Comparison of ENCODE assay signal across 8 cellular contexts in the genomic region with DNA sequence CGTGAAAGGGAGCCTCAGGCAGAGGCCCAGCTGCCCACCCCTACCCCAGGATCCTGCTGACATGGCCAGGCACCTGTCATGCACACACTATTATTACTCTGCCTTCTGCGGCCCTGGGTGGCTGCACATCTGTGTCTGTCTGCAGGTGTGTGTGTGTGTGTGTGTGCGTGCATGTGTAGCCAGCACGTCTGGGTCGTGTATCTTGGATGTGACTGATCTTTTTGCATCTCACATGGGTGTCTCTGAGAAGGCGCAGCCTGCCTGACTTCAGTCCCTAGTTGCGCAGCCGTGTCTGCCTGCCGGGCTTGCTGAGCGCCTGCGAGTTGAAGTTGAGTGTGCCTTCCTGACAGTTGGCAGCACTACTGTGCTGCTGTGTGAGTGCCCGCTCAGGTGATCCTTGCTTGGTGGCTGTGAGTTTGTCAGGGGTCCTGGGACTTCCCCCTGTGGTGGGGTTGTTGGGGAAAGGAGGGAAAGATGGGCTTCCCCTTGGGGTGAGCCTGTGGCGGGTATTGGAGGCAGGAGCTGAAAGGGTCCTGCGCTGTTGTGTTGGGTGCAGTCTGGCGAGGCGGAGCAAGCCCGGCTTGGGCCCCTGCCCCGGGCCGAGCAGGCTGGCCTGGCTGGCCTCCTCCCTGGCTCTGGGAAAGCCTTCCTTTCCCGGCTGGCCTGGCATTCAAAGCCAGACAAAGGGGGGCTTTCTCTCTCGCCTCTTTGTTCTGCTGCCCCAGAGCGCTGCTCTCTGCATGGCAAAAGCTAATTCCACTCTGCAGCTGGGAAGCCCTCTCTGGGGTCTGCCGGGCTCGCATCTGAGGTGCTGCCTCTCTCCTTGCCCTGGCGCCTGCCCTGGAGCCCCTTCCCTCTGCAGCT. TPM values are rescaled to one million over a fixed set of nuclear protein-coding genes. Genes with fewer than 3 reads are reported as not detected.
DNase-seq lines count a peak whose midpoint lies in the region; ATAC-seq and TF ChIP-seq lines count a peak whose summit lies in the region.

No MANE protein-coding gene starts in this region.

- H3K9me3 Mint-ChIP-seq in central memory CD8-positive, alpha-beta T cell: no peaks in the 10 kb centered on the region
- H3K9me3 Mint-ChIP-seq in mesothelial cell of epicardium: no peaks in the 10 kb centered on the region

- ATAC-seq in Right ventricle myocardium superior (ENCODE audit: poor library complexity) (no peak), Right ventricle myocardium inferior (no peak), HG03520 (IDR thresholded peaks at IDR 0.05; ENCODE audit: unreplicated experiment) (no peak)
- ATAC-seq in central memory CD8-positive, alpha-beta T cell (replicated peaks; ENCODE audit: extremely low read depth, poor library complexity, severe bottlenecking): no peak

- peaks cover 46% of the 10 kb centered on the region for H3K36me3 Mint-ChIP-seq in central memory CD8-positive, alpha-beta T cell (ENCODE audit: insufficient read depth)
- no peaks in the 10 kb centered on the region for H3K36me3 Mint-ChIP-seq in mesothelial cell of epicardium

- H3K27ac Mint-ChIP-seq in central memory CD8-positive, alpha-beta T cell (ENCODE audit: low read depth): peak overlapping the region; percentile 80
- H3K27ac Mint-ChIP-seq in mesothelial cell of epicardium: peak overlapping the region; percentile 77

- H3K4me1 Mint-ChIP-seq in central memory CD8-positive, alpha-beta T cell: peaks cover 94% of the 10 kb centered on the region
- H3K4me1 Mint-ChIP-seq in mesothelial cell of epicardium: peaks cover 56% of the 10 kb centered on the region

- no peaks in the 10 kb centered on the region for H3K9me3 ChIP-seq in tibial artery

- H3K36me3 ChIP-seq in tibial artery: peaks cover 7 to 33% (median 27%) of the 10 kb centered on the region in 3 donors

- H3K4me3 ChIP-seq in tibial artery: peak overlapping the region; percentile 86 to 90

- intact Hi-C loops in Right ventricle myocardium superior (cut with DNase I): no loop called here
- intact Hi-C loops in Right ventricle myocardium inferior (cut with DNase I): loop anchor here (10.0 kb wide), 1 partner anchor 126 kb away; no protein-coding TSS in a partner anchor
- intact Hi-C loops in tibial artery (cut with DNase I; ENCODE audit: low total_unique reads): loop anchor here (5.0 kb wide), 1 partner anchor 63 kb away; a partner anchor contains a TSS

- peak overlapping the region; percentile 97 for H3K4me3 Mint-ChIP-seq in central memory CD8-positive, alpha-beta T cell
- H3K4me3 Mint-ChIP-seq in mesothelial cell of epicardium: peak overlapping the region; percentile 18

- H3K4me1 ChIP-seq in tibial artery: peaks cover 0 to 75% (median 54%) of the 10 kb centered on the region in 4 donors

- peak overlapping the region; percentile 97 to 99 for H3K27ac ChIP-seq in tibial artery

- TF ChIP-seq CTCF in mesothelial cell of epicardium (IDR thresholded peaks at IDR 0.05; ENCODE audit: unreplicated experiment) (no peak), tibial artery (IDR thresholded peaks at IDR 0.05) (no peak)

- no peaks in the 10 kb centered on the region for H3K27me3 Mint-ChIP-seq in central memory CD8-positive, alpha-beta T cell
- no peaks in the 10 kb centered on the region for H3K27me3 Mint-ChIP-seq in mesothelial cell of epicardium (ENCODE audit: low read depth)

- no peaks in the 10 kb centered on the region for H3K27me3 ChIP-seq in tibial artery

- DNase-seq in Right ventricle myocardium superior: peak; percentile 66
- no peak for DNase-seq in Right ventricle myocardium inferior (ENCODE audit: missing footprints)
- no peak for DNase-seq in central memory CD8-positive, alpha-beta T cell (ENCODE audit: low spot score in 2 of 2)
- no peak for DNase-seq in mesothelial cell of epicardium (ENCODE audit: low spot score in 2 of 2, unreplicated experiment in 2 of 2)
- no peak for DNase-seq in tibial artery
- no peak for DNase-seq in NCI-H526 treated with DMSO at 0.1 percent for 48 hours (lab: John Stamatoyannopoulos, UW)
- no peak for DNase-seq in NCI-H226

RNA-seq across cellular contexts. Expression of a gene that starts 4.8 kb away (rescaled TPM):
- total RNA-seq in Right ventricle myocardium superior (103 TPM), Right ventricle myocardium inferior (109 TPM), mesothelial cell of epicardium (74.3 to 85.3 TPM (median 79.2 TPM) in 3 replicates)
